ENCODE assay signal across 9 cellular contexts in genomic region chr1:30747028-30748008, GRCh38. TPM values are rescaled to one million over a fixed set of nuclear protein-coding genes. Genes with fewer than 3 reads are reported as not detected.
A peak's percentile ranks its signal among the peaks of the same experiment; 100 is the strongest.
DNase-seq lines count a peak whose midpoint lies in the region; ATAC-seq and TF ChIP-seq lines count a peak whose summit lies in the region.
"Had no signal": no experiment of that assay in that cellular context is flagged by ENCODE, and none has a peak within 500 bp of the region (broad histone marks: within the 10 kb centered on the region; RNA-seq: fewer than 3 reads in every experiment).

No MANE protein-coding gene starts in this region.

- POLR2A ChIA-PET in activated CD8-positive, alpha-beta T cell treated with anti-CD3 and anti-CD28 coated beads for 36 hours (lab: Charles Lee): interaction anchor here (24.0 to 36.3 kb wide), 2 partner anchors 6 to 12 kb away, joined by 671 read pairs; partner anchors contain the start of genes LAPTM5 and MATN1

- no peaks in the 10 kb centered on the region for H3K4me1 ChIP-seq in GM23338 (ENCODE audit: insufficient read depth)

- H2AFZ ChIP-seq in GM23338: no peak overlapping the region
- H2AFZ ChIP-seq: PC-9 had no signal

- no peaks in the 10 kb centered on the region for H3K9me2 ChIP-seq in GM23338 (ENCODE audit: insufficient read depth)

- H3K79me2 ChIP-seq in GM23338 (replicated peaks; ENCODE audit: insufficient read depth): no peaks in the 10 kb centered on the region

- no peak for ATAC-seq in GM23338
- no peak for ATAC-seq in activated CD8-positive, alpha-beta T cell treated with anti-CD3 and anti-CD28 coated beads for 36 hours
- no peak for ATAC-seq in GM19467 (IDR thresholded peaks at IDR 0.05; ENCODE audit: unreplicated experiment)
- no peak for ATAC-seq in GM18511 (IDR thresholded peaks at IDR 0.05; ENCODE audit: unreplicated experiment)

- CTCF ChIA-PET in activated CD8-positive, alpha-beta T cell treated with anti-CD3 and anti-CD28 coated beads for 36 hours (lab: Charles Lee): interaction anchor here (0.9 to 9.2 kb wide), 5 partner anchors 17 to 33 kb away, joined by 3 to 80 read pairs (median 4); no protein-coding TSS in a partner anchor

- H3K27me3 ChIP-seq in GM23338 (ENCODE audit: insufficient read depth): no peaks in the 10 kb centered on the region

- H3K27ac ChIP-seq in GM23338 (ENCODE audit: low read depth): no peak overlapping the region
- H3K27ac ChIP-seq: PC-9 had no signal

- H3K27me3 Mint-ChIP-seq in CD14-positive monocyte (ENCODE audit: low read depth in 3 of 3) (peaks cover 0 to 3% (median 1%) of the 10 kb centered on the region in 3 donors), GM23338 (ENCODE audit: insufficient read depth, low read depth, poor library complexity) (peaks cover 14% of the 10 kb centered on the region)
- H3K27me3 Mint-ChIP-seq in activated CD8-positive, alpha-beta T cell treated with anti-CD3 and anti-CD28 coated beads for 36 hours: no peaks in the 10 kb centered on the region

- peaks cover 90 to 100% of the 10 kb centered on the region in 2 donors for H3K36me3 Mint-ChIP-seq in CD14-positive monocyte
- H3K36me3 Mint-ChIP-seq in GM23338 (ENCODE audit: low read depth): no peaks in the 10 kb centered on the region
- H3K36me3 Mint-ChIP-seq in activated CD8-positive, alpha-beta T cell treated with anti-CD3 and anti-CD28 coated beads for 36 hours (ENCODE audit: low read depth): peaks cover 68% of the 10 kb centered on the region

- no peaks in the 10 kb centered on the region for H3F3A ChIP-seq in GM23338 (replicated peaks; ENCODE audit: low read depth)

- no peak overlapping the region for H3K4me2 ChIP-seq in GM23338
- H3K4me2 ChIP-seq: PC-9 had no signal

- peak overlapping the region; percentile 88 to 100 (median 93) for H3K27ac Mint-ChIP-seq in CD14-positive monocyte
- 0 out of 2 replicates have a peak overlapping the region, but pooled peaks have one; percentile 27 for H3K27ac Mint-ChIP-seq in GM23338
- peak overlapping the region; percentile 98 for H3K27ac Mint-ChIP-seq in activated CD8-positive, alpha-beta T cell treated with anti-CD3 and anti-CD28 coated beads for 36 hours

- intact Hi-C loops in CD14-positive monocyte (cut with micrococcal nuclease): loop anchor here in 1 of 2 donors (5.0 kb wide), 1 partner anchor 35 kb away; no protein-coding TSS in a partner anchor
- intact Hi-C loops in activated CD8-positive, alpha-beta T cell treated with anti-CD3 and anti-CD28 coated beads for 36 hours (cut with micrococcal nuclease): no loop called here

- no peak for DNase-seq in CD14-positive monocyte (ENCODE audit: low spot score)
- no peak for DNase-seq in GM23338 (ENCODE audit: low spot score)
- DNase-seq in activated CD8-positive, alpha-beta T cell treated with anti-CD3 and anti-CD28 coated beads for 36 hours: no peak
- DNase-seq in medulla oblongata (ENCODE audit: extremely low spot score): peak; percentile 60
- DNase-seq in NCI-H2196 (lab: John Stamatoyannopoulos, UW; ENCODE audit: unreplicated experiment): no peak
- no peak for DNase-seq in HuH-7.5 (ENCODE audit: low spot score)

- no peak overlapping the region for H3K4me3 ChIP-seq in GM23338
- H3K4me3 ChIP-seq: PC-9 had no signal

- peaks cover 99% of the 10 kb centered on the region for H3K4me1 Mint-ChIP-seq in CD14-positive monocyte
- peaks cover 23% of the 10 kb centered on the region for H3K4me1 Mint-ChIP-seq in GM23338
- peaks cover 99% of the 10 kb centered on the region for H3K4me1 Mint-ChIP-seq in activated CD8-positive, alpha-beta T cell treated with anti-CD3 and anti-CD28 coated beads for 36 hours (ENCODE audit: low read depth)

- H4K20me1 ChIP-seq in GM23338 (replicated peaks; ENCODE audit: insufficient read depth): no peaks in the 10 kb centered on the region

- no peaks in the 10 kb centered on the region for H3K9me3 Mint-ChIP-seq in CD14-positive monocyte
- H3K9me3 Mint-ChIP-seq in GM23338: no peaks in the 10 kb centered on the region
- H3K9me3 Mint-ChIP-seq in activated CD8-positive, alpha-beta T cell treated with anti-CD3 and anti-CD28 coated beads for 36 hours: no peaks in the 10 kb centered on the region

- no peak for TF ChIP-seq CTCF in CD14-positive monocyte (IDR thresholded peaks at IDR 0.05)
- TF ChIP-seq CTCF in GM23338 (conservative IDR thresholded peaks at IDR 0.05; ENCODE audit: low read depth in 2 of 2): no peak
- no peak for TF ChIP-seq CTCF in activated CD8-positive, alpha-beta T cell treated with anti-CD3 and anti-CD28 coated beads for 36 hours (IDR thresholded peaks at IDR 0.05)

- H3K4me3 Mint-ChIP-seq in CD14-positive monocyte (peak overlapping the region; percentile 65 to 71), GM23338 (no peak overlapping the region)
- peak overlapping the region; percentile 87 for H3K4me3 Mint-ChIP-seq in activated CD8-positive, alpha-beta T cell treated with anti-CD3 and anti-CD28 coated beads for 36 hours

- no peaks in the 10 kb centered on the region for H3K36me3 ChIP-seq in GM23338 (ENCODE audit: insufficient read depth)

TF ChIP-seq in GM23338, 12 proteins besides CTCF, POLR2A, EP300 and RAD21 (continues in another document):
- no peak for TF ChIP-seq REST (IDR thresholded peaks at IDR 0.05; ENCODE audit: unreplicated experiment)

RNA-seq across cellular contexts. Expression of gene LAPTM5, which starts 10.3 kb away (rescaled TPM):
- 1,000 to 10,000 TPM; 1,019 to 1,153 TPM for polyA plus RNA-seq in CD14-positive monocyte
- not detected in 2 replicates for total RNA-seq in GM23338 (2014; rRNA removed; shearing (Covaris generic))
- polyA plus RNA-seq in GM23338 (2016; fragmentation: Nextera tagmentation; extraction: Ambion mirVana): 0.21 and 1.0 TPM in 2 replicates
- total RNA-seq in activated CD8-positive, alpha-beta T cell treated with anti-CD3 and anti-CD28 coated beads for 36 hours: 100 to 1,000 TPM; 229 to 237 TPM

RNA-seq across cellular contexts. Expression of gene MATN1, which starts 23.9 kb away (rescaled TPM):
- polyA plus RNA-seq in CD14-positive monocyte (not detected), GM23338 (2016; fragmentation: Nextera tagmentation; extraction: Ambion mirVana) (0.08 and 0.21 TPM in 2 replicates)
- total RNA-seq in GM23338 (2014; rRNA removed; shearing (Covaris generic)): 0.31 TPM in 1 of 2 replicates, not detected in the other
- 1 to 10 TPM in 1 of 2 experiments, under 1 TPM in 1; 0.45 to 1.4 TPM for total RNA-seq in activated CD8-positive, alpha-beta T cell treated with anti-CD3 and anti-CD28 coated beads for 36 hours

Comparison
In these comparisons a context has a peak if more than half of its experiments do, and no peak if none do; other contexts are left out.
1. H3K27ac Mint-ChIP-seq: peak in every context shown above with its lines; median percentile 98 in activated CD8-positive, alpha-beta T cell treated with anti-CD3 and anti-CD28 coated beads for 36 hours; 93 in CD14-positive monocyte; 27 in GM23338.
2. RNA of gene LAPTM5, which starts 10.3 kb away (total RNA-seq): 229 to 237 TPM in activated CD8-positive, alpha-beta T cell treated with anti-CD3 and anti-CD28 coated beads for 36 hours; not detected in GM23338; every median in the first group is over 100 times any median in the second.